8 cellular contexts compared by ENCODE assay signal in genomic region chr9:130834371-130835311, GRCh38. TPM values are rescaled to one million over a fixed set of nuclear protein-coding genes. Genes with fewer than 3 reads are reported as not detected.
A peak's percentile ranks its signal among the peaks of the same experiment; 100 is the strongest.
DNase-seq lines count a peak whose midpoint lies in the region; ATAC-seq, FAIRE-seq and TF ChIP-seq lines count a peak whose summit lies in the region.

ABL1 (plus strand) TSS chr9:130835254; CDS start chr9:130835447, 193 bp downstream.

- FAIRE-seq in RCC 7860 (lab: Jason Lieb, UNC): peak; percentile 73

- peak within 1 kb of the TSS; percentile 75 to 100 (median 98) for H3K27ac Mint-ChIP-seq in CD8-positive, alpha-beta memory T cell
- peak within 1 kb of the TSS; percentile 100 for H3K27ac Mint-ChIP-seq in nephron

- peaks cover 38 to 55% (median 42%) of the 10 kb centered on the region in 3 donors for H3K4me1 Mint-ChIP-seq in CD8-positive, alpha-beta memory T cell
- peaks cover 78% of the 10 kb centered on the region for H3K4me1 Mint-ChIP-seq in nephron

- TF ChIP-seq EP300 in stomach (IDR thresholded peaks at IDR 0.05): no peak

- intact Hi-C loops in stomach (cut with DNase I; ENCODE audit: low total_unique reads): loop anchor here (10.0 kb wide), 1 partner anchor 120 kb away; no protein-coding TSS in a partner anchor

- H3K36me3 Mint-ChIP-seq in CD8-positive, alpha-beta memory T cell: peaks cover 0 to 7% (median 0%) of the 10 kb centered on the region in 3 donors
- H3K36me3 Mint-ChIP-seq in nephron (ENCODE audit: low read depth): no peaks in the 10 kb centered on the region

- H3K9ac ChIP-seq in HUES64 (ENCODE audit: low read depth, low read length): peak within 1 kb of the TSS; percentile 92
- H3K9ac ChIP-seq in fibroblast of lung (ENCODE audit: insufficient read depth, low read length): peak within 1 kb of the TSS; percentile 97

- TF ChIP-seq POLR2A in stomach (IDR thresholded peaks at IDR 0.05): no peak

- no peaks in the 10 kb centered on the region for H3K36me3 ChIP-seq in CD8-positive, alpha-beta memory T cell (ENCODE audit: insufficient read depth, low read length)
- no peaks in the 10 kb centered on the region for H3K36me3 ChIP-seq in HUES64 (ENCODE audit: insufficient read depth, low read length)
- H3K36me3 ChIP-seq in fibroblast of lung (ENCODE audit: control insufficient read depth, insufficient read depth, low read length): no peaks in the 10 kb centered on the region
- no peaks in the 10 kb centered on the region for H3K36me3 ChIP-seq in stomach

- H2AFZ ChIP-seq in fibroblast of lung (ENCODE audit: low read length): peak within 1 kb of the TSS; percentile 57

- POLR2A ChIA-PET in CD8-positive, alpha-beta memory T cell (lab: Charles Lee): interaction anchor here (0.7 kb wide), 1 partner anchor 31 kb away, joined by 4 read pairs; no protein-coding TSS in a partner anchor

- peaks cover 58% of the 10 kb centered on the region for H3K79me2 ChIP-seq in fibroblast of lung (ENCODE audit: control insufficient read depth, insufficient read depth, low read length)

- DNase-seq in CD8-positive, alpha-beta memory T cell: peak; percentile 51 to 85 (median 68)
- DNase-seq in RCC 7860 (ENCODE audit: low spot score) (peak; percentile 88), fibroblast of lung (ENCODE audit: low read depth in 2 of 2) (peak; percentile 86 to 88), stomach (peak; percentile 77)
- DNase-seq in activated T-helper 1 cell treated with anti-CD3 and anti-CD28 coated beads, Interleukin-2, amount 50 U/mL, for 16 hours (ENCODE audit: low read depth in 1 of 2, low spot score in 1 of 2): peak; percentile 7 to 32

- H3K27me3 Mint-ChIP-seq in CD8-positive, alpha-beta memory T cell: peaks cover 0 to 3% of the 10 kb centered on the region in 2 donors
- no peaks in the 10 kb centered on the region for H3K27me3 Mint-ChIP-seq in nephron (ENCODE audit: low read depth)

- H3K27ac ChIP-seq in CD8-positive, alpha-beta memory T cell (ENCODE audit: low read depth, low read length): peak within 1 kb of the TSS; percentile 46
- H3K27ac ChIP-seq in HUES64 (ENCODE audit: low read depth, low read length): peak within 1 kb of the TSS; percentile 82
- H3K27ac ChIP-seq in fibroblast of lung (ENCODE audit: insufficient read depth, low read length): peak within 1 kb of the TSS; percentile 98
- peak within 1 kb of the TSS; percentile 89 to 98 (median 96) for H3K27ac ChIP-seq in stomach

- no peak for TF ChIP-seq CTCF in fibroblast of lung (conservative IDR thresholded peaks at IDR 0.05 in 1 of 2, IDR thresholded peaks at IDR 0.05 in 1 of 2; ENCODE audit: low read depth in 1 of 2, low read length in 2 of 2)
- TF ChIP-seq CTCF in nephron (IDR thresholded peaks at IDR 0.05; ENCODE audit: unreplicated experiment in 3 of 3): no peak
- no peak for TF ChIP-seq CTCF in stomach (IDR thresholded peaks at IDR 0.05)

- H3K9me3 Mint-ChIP-seq in CD8-positive, alpha-beta memory T cell: no peaks in the 10 kb centered on the region
- H3K9me3 Mint-ChIP-seq in nephron: no peaks in the 10 kb centered on the region

- peaks cover 13% of the 10 kb centered on the region for H3K4me1 ChIP-seq in CD8-positive, alpha-beta memory T cell (ENCODE audit: insufficient read depth, low read length)
- H3K4me1 ChIP-seq in HUES64 (ENCODE audit: insufficient read depth, low read length) (peaks cover 47% of the 10 kb centered on the region), fibroblast of lung (ENCODE audit: control insufficient read depth, extremely low read depth, insufficient read depth, low read length) (peaks cover 27% of the 10 kb centered on the region), stomach (peaks cover 36 to 70% (median 50%) of the 10 kb centered on the region in 4 donors)

- WGBS in HUES64: 5% methylated on average over 71 of the region's 72 CpGs
- 1 to 2% (median 1%) methylated on average over 39 to 72 of the region's 72 CpGs for WGBS in stomach, 5 donors

- no peaks in the 10 kb centered on the region for H3K9me3 ChIP-seq in CD8-positive, alpha-beta memory T cell (ENCODE audit: low read length)
- H3K9me3 ChIP-seq in HUES64 (ENCODE audit: insufficient read depth, low read depth, low read length) (no peaks in the 10 kb centered on the region), fibroblast of lung (ENCODE audit: control insufficient read depth, insufficient read depth, low read depth, low read length) (no peaks in the 10 kb centered on the region), stomach (no peaks in the 10 kb centered on the region)

- H3K4me3 Mint-ChIP-seq in CD8-positive, alpha-beta memory T cell: peak within 1 kb of the TSS; percentile 92 to 98 (median 97)
- peak within 1 kb of the TSS; percentile 98 to 100 (median 99) for H3K4me3 Mint-ChIP-seq in nephron

- H3K4me3 ChIP-seq in CD8-positive, alpha-beta memory T cell (ENCODE audit: low read length): peak within 1 kb of the TSS; percentile 47
- H3K4me3 ChIP-seq in HUES64 (ENCODE audit: low read length): peak within 1 kb of the TSS; percentile 85
- peak within 1 kb of the TSS; percentile 83 to 99 (median 95) for H3K4me3 ChIP-seq in fibroblast of lung (replicated peaks in 1 of 4; ENCODE audit: control extremely low read depth in 1 of 4, insufficient read depth in 1 of 4, low read depth in 3 of 4, low read length in 4 of 4)
- H3K4me3 ChIP-seq in stomach: peak within 1 kb of the TSS; percentile 60 to 72 (median 68)

- no peaks in the 10 kb centered on the region for H3K27me3 ChIP-seq in CD8-positive, alpha-beta memory T cell (ENCODE audit: insufficient read depth, low read length, poor library complexity, severe bottlenecking)
- H3K27me3 ChIP-seq in HUES64 (ENCODE audit: insufficient read depth, low read length) (no peaks in the 10 kb centered on the region), fibroblast of lung (ENCODE audit: control insufficient read depth, insufficient read depth, low read length) (no peaks in the 10 kb centered on the region), stomach (no peaks in the 10 kb centered on the region)

- ATAC-seq in GM19463 (IDR thresholded peaks at IDR 0.05; ENCODE audit: unreplicated experiment): peak; percentile 69

- CTCF ChIA-PET in CD8-positive, alpha-beta memory T cell (lab: Charles Lee): interaction anchor here (2.2 kb wide), 1 partner anchor 10 kb away, joined by 6 read pairs; no protein-coding TSS in a partner anchor

- H3K4me2 ChIP-seq in fibroblast of lung (ENCODE audit: extremely low read depth, insufficient read depth, low read length): peak within 1 kb of the TSS; percentile 98

- no peaks in the 10 kb centered on the region for H4K20me1 ChIP-seq in fibroblast of lung (ENCODE audit: control insufficient read depth, extremely low read depth, insufficient read depth, low read length)

RNA-seq across cellular contexts. Expression of gene ABL1, which starts in this region (rescaled TPM):
- 10 to 100 TPM; 38.8 to 39.3 TPM for total RNA-seq in CD8-positive, alpha-beta memory T cell
- polyA plus RNA-seq in CD8-positive, alpha-beta memory T cell: 16.3 TPM
- 52.1 TPM for polyA plus RNA-seq in HUES64 (2013, experiment 1 of 2)
- 48.5 TPM for polyA plus RNA-seq in HUES64 (2013, experiment 2 of 2)
- total RNA-seq in fibroblast of lung (47.8 and 65.4 TPM in 2 replicates), stomach (10 to 100 TPM; 36.2 to 95.9 (median 61.4) TPM)
- polyA plus RNA-seq in fibroblast of lung (44.3 and 46.6 TPM in 2 replicates), stomach (10 to 100 TPM; 19.0 to 34.2 (median 31.0) TPM)
- 61.9 and 70.2 TPM in 2 replicates for polyA plus RNA-seq in fibroblast of lung (2012)
- 142 and 174 TPM in 2 replicates for polyA minus RNA-seq in fibroblast of lung (ENCODE audit: low replicate concordance)

Comparison
In these comparisons a context has a peak if more than half of its experiments do, and no peak if none do; other contexts are left out.
1. Peak in every context shown above with its lines: DNase-seq, ATAC-seq, H3K4me3 ChIP-seq and H3K27ac ChIP-seq.
2. DNase-seq: peak in every context shown above with its lines; median percentile 88 in RCC 7860; 87 in fibroblast of lung; 77 in stomach; 68 in CD8-positive, alpha-beta memory T cell; 20 in activated T-helper 1 cell treated with anti-CD3 and anti-CD28 coated beads, Interleukin-2, amount 50 U/mL, for 16 hours.
3. H3K27ac ChIP-seq: peak in every context shown above with its lines; median percentile 98 in fibroblast of lung; 96 in stomach; 82 in HUES64; 46 in CD8-positive, alpha-beta memory T cell.